In the genomic region with DNA sequence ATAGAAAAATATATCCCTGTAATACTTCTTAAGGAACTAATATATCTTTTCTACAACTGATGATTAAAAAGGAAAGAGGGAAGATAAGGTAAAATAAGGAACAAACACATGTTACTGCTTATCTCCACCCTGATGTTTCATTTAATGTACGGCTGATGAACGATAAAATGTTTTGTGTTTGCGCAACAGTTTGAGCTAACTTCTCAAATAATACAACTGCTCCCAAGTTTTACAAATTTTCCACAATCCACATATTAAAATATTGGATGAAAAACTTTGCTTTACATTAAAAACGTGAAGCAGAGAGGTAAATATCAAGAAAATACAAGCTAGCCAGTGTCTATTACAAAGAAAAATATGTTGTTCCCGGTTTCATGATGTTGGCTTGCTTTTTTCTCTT, we compare ENCODE assay signal across 30 cellular contexts.
"Had no signal": no experiment of that assay in that cellular context is flagged by ENCODE, and none has a peak within 500 bp of the region (broad histone marks: within the 10 kb centered on the region; RNA-seq: fewer than 3 reads in every experiment).

No MANE protein-coding gene starts in this region.

- H3K4me3 ChIP-seq: neural progenitor cell, ovary, psoas muscle, skin epidermis, smooth muscle cell, spleen, suprapubic skin, testis, tibial artery, transverse colon, upper lobe of right lung, uterus had no signal

- H3K9me3 Mint-ChIP-seq: natural killer cell; nephron; neural progenitor cell; stimulated activated memory B cell treated with anti-CD40 and anti-IgM and Interleukin-4, amounts not matched to agents 10 μg/mL and 1 μg/mL and 100 μg/mL, for 72 hours; stimulated activated naive CD8-positive, alpha-beta T cell treated with anti-CD3 and anti-CD28 coated beads, Interleukin-15, amount 100 ng/mL, for 72 hours; type B pancreatic cell had no signal

- ATAC-seq: natural killer cell; psoas muscle; right cardiac atrium; sciatic nerve; stimulated activated memory B cell treated with anti-CD40 and anti-IgM and Interleukin-4, amounts not matched to agents 10 μg/mL and 1 μg/mL and 100 μg/mL, for 72 hours; stimulated activated naive CD8-positive, alpha-beta T cell treated with anti-CD3 and anti-CD28 coated beads, Interleukin-15, amount 100 ng/mL, for 72 hours; stimulated activated naive CD8-positive, alpha-beta T cell treated with anti-CD3 and anti-CD28 coated beads, Interleukin-15, Interleukin-2, amounts not matched to agents 100 U/mL and 50 U/mL, for 24 hours; upper lobe of right lung had no signal

- H3K36me3 Mint-ChIP-seq: natural killer cell; neural progenitor cell; stimulated activated memory B cell treated with anti-CD40 and anti-IgM and Interleukin-4, amounts not matched to agents 10 μg/mL and 1 μg/mL and 100 μg/mL, for 72 hours; type B pancreatic cell had no signal

- H3K27me3 Mint-ChIP-seq: stimulated activated memory B cell treated with anti-CD40 and anti-IgM and Interleukin-4, amounts not matched to agents 10 μg/mL and 1 μg/mL and 100 μg/mL, for 72 hours had no signal

- H3K27me3 ChIP-seq: neural progenitor cell, ovary, spleen, suprapubic skin, testis, tibial artery, transverse colon, upper lobe of right lung, uterus had no signal

- H3K9me3 ChIP-seq: ovary, psoas muscle, spleen, suprapubic skin, testis, tibial artery, transverse colon, upper lobe of right lung, uterus had no signal

- H3K79me2 ChIP-seq: parathyroid adenoma had no signal

- H3K9ac ChIP-seq: neural progenitor cell, parathyroid adenoma had no signal

- H3K4me2 ChIP-seq: neural progenitor cell, smooth muscle cell had no signal

- H3K4me3 Mint-ChIP-seq: natural killer cell; nephron; neural progenitor cell; stimulated activated memory B cell treated with anti-CD40 and anti-IgM and Interleukin-4, amounts not matched to agents 10 μg/mL and 1 μg/mL and 100 μg/mL, for 72 hours; stimulated activated naive CD8-positive, alpha-beta T cell treated with anti-CD3 and anti-CD28 coated beads, Interleukin-15, amount 100 ng/mL, for 72 hours; type B pancreatic cell had no signal

- DNase-seq: natural killer cell; occipital lobe; ovary; posterior cingulate gyrus; psoas muscle; right cardiac atrium; spleen; stimulated activated CD4-positive, alpha-beta T cell treated with anti-CD3 and anti-CD28 coated beads, Interleukin-12 subunit alpha, Interleukin-12 subunit beta, amount 100 ng/mL, for 4 hours; stimulated activated CD4-positive, alpha-beta T cell treated with anti-CD3 and anti-CD28 coated beads, Interleukin-1b, Interleukin-23, amount 100 ng/mL, for 48 hours; stimulated activated CD4-positive, alpha-beta T cell treated with anti-CD3 and anti-CD28 coated beads, Interleukin-4, amount 100 ng/mL, for 1 hour; stimulated activated CD4-positive, alpha-beta T cell treated with anti-CD3 and anti-CD28 coated beads, Interleukin-4, amount 100 ng/mL, for 4 hours; stimulated activated CD8-positive, alpha-beta memory T cell treated with anti-CD3 and anti-CD28 coated beads, Interleukin-4, amount 100 ng/mL, for 48 hours; stimulated activated naive CD4-positive, alpha-beta T cell; stimulated activated naive CD8-positive, alpha-beta T cell treated with anti-CD3 and anti-CD28 coated beads, Interleukin-15, amount 100 ng/mL, for 72 hours; stimulated activated naive CD8-positive, alpha-beta T cell treated with anti-CD3 and anti-CD28 coated beads, Interleukin-15, Interleukin-2, amounts not matched to agents 100 U/mL and 50 U/mL, for 24 hours; substantia nigra; testis; tibial artery; transverse colon; upper lobe of right lung; uterus had no signal

- H3K27ac ChIP-seq: neural progenitor cell, ovary, parathyroid adenoma, psoas muscle, skin epidermis, spleen, suprapubic skin, testis, tibial artery, transverse colon, upper lobe of right lung, uterus had no signal

- H2AFZ ChIP-seq: neural progenitor cell, parathyroid adenoma had no signal

- H3K36me3 ChIP-seq: neural progenitor cell, ovary, spleen, suprapubic skin, tibial artery, transverse colon, upper lobe of right lung, uterus had no signal

- H3K4me1 Mint-ChIP-seq: natural killer cell; stimulated activated memory B cell treated with anti-CD40 and anti-IgM and Interleukin-4, amounts not matched to agents 10 μg/mL and 1 μg/mL and 100 μg/mL, for 72 hours; stimulated activated naive CD8-positive, alpha-beta T cell treated with anti-CD3 and anti-CD28 coated beads, Interleukin-15, amount 100 ng/mL, for 72 hours had no signal

- H3K4me1 ChIP-seq: neural progenitor cell, parathyroid adenoma, psoas muscle, spleen, testis, transverse colon, upper lobe of right lung, uterus had no signal
